18 cellular contexts compared by ENCODE assay signal in genomic region chr17:44466339-44466738, GRCh38. TPM values are rescaled to one million over a fixed set of nuclear protein-coding genes. Genes with fewer than 3 reads are reported as not detected.
DNase-seq lines count a peak whose midpoint lies in the region; ATAC-seq, FAIRE-seq and TF ChIP-seq lines count a peak whose summit lies in the region.
"Had no signal": no experiment of that assay in that cellular context is flagged by ENCODE, and none has a peak within 500 bp of the region (broad histone marks: within the 10 kb centered on the region; RNA-seq: fewer than 3 reads in every experiment).

No MANE protein-coding gene starts in this region.

- H3K27me3 ChIP-seq in endodermal cell (ENCODE audit: control insufficient read depth, insufficient read depth, low read length, poor library complexity, severe bottlenecking), result no peaks in the 10 kb centered on the region
- H3K27me3 ChIP-seq in osteoblast (ENCODE audit: insufficient read depth, low read length), result no peaks in the 10 kb centered on the region

- no peak overlapping the region for H3K4me2 ChIP-seq in A549
- H3K4me2 ChIP-seq in osteoblast (ENCODE audit: insufficient read depth, low read length), result peak overlapping the region; percentile 35

- TF ChIP-seq CTCF in A549 (IDR thresholded peaks at IDR 0.05) (no peak), endodermal cell (conservative IDR thresholded peaks at IDR 0.05) (no peak), osteoblast (IDR thresholded peaks at IDR 0.05; ENCODE audit: extremely low read depth, low read depth, low read length) (no peak)

- H2AFZ ChIP-seq in osteoblast (ENCODE audit: low read length), result no peak overlapping the region

- peaks cover 78% of the 10 kb centered on the region for H3K79me2 ChIP-seq in osteoblast (ENCODE audit: insufficient read depth, low read length)

- peaks cover 32% of the 10 kb centered on the region for H3K4me1 Mint-ChIP-seq in T-helper 17 cell
- peaks cover 22% of the 10 kb centered on the region for H3K4me1 Mint-ChIP-seq in endodermal cell

- H3K9me3 Mint-ChIP-seq in endodermal cell, result no peaks in the 10 kb centered on the region

- POLR2A ChIA-PET in A549 (lab: Yijun Ruan, JAX), result no interaction called here

- no peak overlapping the region for H3K27ac ChIP-seq in A549
- no peak overlapping the region for H3K27ac ChIP-seq in endodermal cell (ENCODE audit: low read depth, low read length)
- H3K27ac ChIP-seq in osteoblast (ENCODE audit: low read depth, low read length), result no peak overlapping the region
- H3K27ac ChIP-seq: C4-2B had no signal

- no peak overlapping the region for H3K9ac ChIP-seq in endodermal cell (ENCODE audit: extremely low read depth, low read length, poor library complexity, severe bottlenecking)

- H3K9me3 ChIP-seq in A549 (no peaks in the 10 kb centered on the region), T-helper 17 cell (ENCODE audit: control insufficient read depth, low read length, poor library complexity, severe bottlenecking) (no peaks in the 10 kb centered on the region), endodermal cell (ENCODE audit: control insufficient read depth, low read length) (peaks cover 6% of the 10 kb centered on the region), osteoblast (ENCODE audit: low read depth, low read length) (no peaks in the 10 kb centered on the region)
- H3K9me3 ChIP-seq: HAP-1 had no signal

- peaks cover 13% of the 10 kb centered on the region for H4K20me1 ChIP-seq in osteoblast (ENCODE audit: insufficient read depth, low read length)

- peaks cover 25% of the 10 kb centered on the region for H3K4me1 ChIP-seq in A549
- H3K4me1 ChIP-seq in endodermal cell (ENCODE audit: control insufficient read depth, insufficient read depth, low read length), result peaks cover 4% of the 10 kb centered on the region
- peaks cover 32% of the 10 kb centered on the region for H3K4me1 ChIP-seq in osteoblast (ENCODE audit: insufficient read depth, low read length)

- no peak for TF ChIP-seq RAD21 in A549 (conservative IDR thresholded peaks at IDR 0.05 in 1 of 2, IDR thresholded peaks at IDR 0.05 in 1 of 2)

- peaks cover 2% of the 10 kb centered on the region for H3K36me3 Mint-ChIP-seq in T-helper 17 cell (ENCODE audit: low read depth)
- H3K36me3 Mint-ChIP-seq in endodermal cell (ENCODE audit: low read depth), result peaks cover 46% of the 10 kb centered on the region

- no peak for TF ChIP-seq POLR2A in A549 (IDR thresholded peaks at IDR 0.05; ENCODE audit: low read length)

- CTCF ChIA-PET in A549 (lab: Yijun Ruan, JAX), result no interaction called here

- peak; percentile 72 for FAIRE-seq in A549 (lab: Jason Lieb, UNC)

- peak overlapping the region; percentile 53 for H3K27ac Mint-ChIP-seq in T-helper 17 cell
- peak overlapping the region; percentile 85 for H3K27ac Mint-ChIP-seq in endodermal cell

- H3K4me3 Mint-ChIP-seq in T-helper 17 cell (no peak overlapping the region), endodermal cell (no peak overlapping the region)

- no peak overlapping the region for H3K4me3 ChIP-seq in A549
- no peak overlapping the region for H3K4me3 ChIP-seq in endodermal cell (ENCODE audit: low read length)
- no peak overlapping the region for H3K4me3 ChIP-seq in osteoblast (ENCODE audit: insufficient read depth, low read length)
- H3K4me3 ChIP-seq: HAP-1 had no signal

- ATAC-seq in A549 (no peak), T-helper 17 cell (no peak), HG03520 (IDR thresholded peaks at IDR 0.05; ENCODE audit: unreplicated experiment) (no peak), GM21619 (IDR thresholded peaks at IDR 0.05; ENCODE audit: unreplicated experiment) (no peak)

- TF ChIP-seq EP300 in A549 (IDR thresholded peaks at IDR 0.05), result no peak

- H3K27me3 Mint-ChIP-seq in T-helper 17 cell (no peaks in the 10 kb centered on the region), endodermal cell (ENCODE audit: insufficient read depth) (no peaks in the 10 kb centered on the region)

- H3K36me3 ChIP-seq in endodermal cell (ENCODE audit: control insufficient read depth, insufficient read depth, low read length), result peaks cover 59% of the 10 kb centered on the region
- peaks cover 11% of the 10 kb centered on the region for H3K36me3 ChIP-seq in osteoblast (ENCODE audit: insufficient read depth, low read length)

- no peak for DNase-seq in A549 (ENCODE audit: low read depth in 1 of 2, low spot score in 1 of 2)
- no peak for DNase-seq in T-helper 17 cell
- no peak for DNase-seq in endodermal cell
- no peak for DNase-seq in osteoblast (ENCODE audit: insufficient read length, low spot score, missing footprints)
- DNase-seq in NCI-H2171 (lab: John Stamatoyannopoulos, UW), result no peak
- no peak for DNase-seq in T-helper 2 cell
- DNase-seq: COR-L47, DMS153, EL, NCI-H1105 treated with DMSO at 0.1 percent for 48 hours, NCI-H187, NCI-H446, NCI-H69, SHP77 treated with DMSO at 0.1 percent for 48 hours had no signal

TF ChIP-seq in A549, 52 proteins besides CTCF, POLR2A, EP300 and RAD21:
- TF ChIP-seq ELK1 (IDR thresholded peaks at IDR 0.05; ENCODE audit: low read depth, low read length) (no peak), RARB (CRISPR knock-in tag; IDR thresholded peaks at IDR 0.05) (no peak)

RNA-seq across cellular contexts. Expression of gene GPATCH8, which starts 36.9 kb away (rescaled TPM):
- polyA plus RNA-seq in A549 (2011; rRNA removed) (24.9 and 27.3 TPM in 2 replicates), A549 (2017; fragmentation: RNase III; extraction: RNeasy Plus Mini Kit Qiagen cat#74134 plus additional on column Dnase treatment) (20.6 to 21.7 TPM (median 21.7 TPM) in 3 replicates)
- polyA plus RNA-seq in A549 (2012; cell fraction: cytosol; rRNA removed), result 10.2 and 11.2 TPM in 2 replicates
- polyA plus RNA-seq in A549 (2012; cell fraction: nucleus; rRNA removed), result 28.3 and 30.8 TPM in 2 replicates
- polyA minus RNA-seq in A549 (2011; rRNA and poly(A)+ RNA removed), result 24.0 and 25.0 TPM in 2 replicates
- total RNA-seq in T-helper 17 cell (10 to 100 TPM; 63.4 to 79.6 TPM), endodermal cell (10 to 100 TPM; 49.9 to 55.2 TPM), osteoblast (30.6 and 33.3 TPM in 2 replicates)
- 33.0 TPM for polyA plus RNA-seq in endodermal cell (2013, experiment 1 of 2)
- 31.2 TPM for polyA plus RNA-seq in endodermal cell (2013, experiment 2 of 2)
